Comparison of ENCODE assay signal across 11 cellular contexts in the genomic region with DNA sequence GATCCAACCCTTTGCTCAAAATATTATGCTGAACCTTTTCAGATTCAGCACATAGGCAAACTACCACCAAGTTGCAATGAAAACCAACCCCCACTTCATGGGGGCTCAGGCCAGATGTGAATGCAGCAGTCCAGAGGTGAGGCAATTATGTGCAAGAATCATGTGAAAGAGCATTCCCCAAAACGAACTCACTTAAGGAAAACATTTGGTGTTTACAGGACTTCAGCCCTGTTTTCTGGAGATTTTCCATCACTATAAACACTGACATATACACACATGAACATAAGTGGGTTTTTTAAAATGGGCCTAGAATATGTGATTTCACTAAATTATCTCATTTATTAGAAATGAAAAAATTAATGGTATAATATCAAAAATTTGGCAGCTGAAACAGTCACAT. TPM values are rescaled to one million over a fixed set of nuclear protein-coding genes. Genes with fewer than 3 reads are reported as not detected.
"Had no signal": no experiment of that assay in that cellular context is flagged by ENCODE, and none has a peak within 500 bp of the region (broad histone marks: within the 10 kb centered on the region; RNA-seq: fewer than 3 reads in every experiment).

No MANE protein-coding gene starts in this region.

- ATAC-seq: HCT116, K562 had no signal

- H3K36me3 ChIP-seq: HAP-1 had no signal

- H3K27ac ChIP-seq: GM23248, HL-60 had no signal

- H3K4me3 ChIP-seq: GM23248, HAP-1, K562 had no signal

- H3K4me1 ChIP-seq: HAP-1 had no signal

- H3K9me3 ChIP-seq: HAP-1 had no signal

- FAIRE-seq: HepG2, K562 had no signal

- H2AFZ ChIP-seq: GM23248 had no signal

- DNase-seq: GM23248, GOT3, H7, HFFc6, KG1 had no signal

- H3K9ac ChIP-seq: GM23248 had no signal

RNA-seq across cellular contexts. Expression of gene BMP3, which starts 31.5 kb away (rescaled TPM):
- total RNA-seq: H4, HepG2, K562 had no signal
- polyA plus RNA-seq: GM23248, HepG2 had no signal
